In genomic region chr7:130996205-130996840, GRCh38 we compare ENCODE assay signal across 10 cellular contexts.
DNase-seq lines count a peak whose midpoint lies in the region; ATAC-seq, FAIRE-seq and TF ChIP-seq lines count a peak whose summit lies in the region.
"Had no signal": no experiment of that assay in that cellular context is flagged by ENCODE, and none has a peak within 500 bp of the region (broad histone marks: within the 10 kb centered on the region; RNA-seq: fewer than 3 reads in every experiment).

No MANE protein-coding gene starts in this region.

- peak in 1 of 9 donors; percentile 4 for TF ChIP-seq CTCF in heart right ventricle (IDR thresholded peaks at IDR 0.05)

- H3K4me2 ChIP-seq in skeletal muscle satellite cell (ENCODE audit: low read length): peak overlapping the region; percentile 74

- H3K4me1 ChIP-seq in heart right ventricle (peaks cover 26 to 94% (median 78%) of the 10 kb centered on the region in 9 donors), skeletal muscle satellite cell (ENCODE audit: control insufficient read depth, insufficient read depth, low read length) (peaks cover 52% of the 10 kb centered on the region)

- H3K36me3 ChIP-seq in heart right ventricle: peaks cover 0 to 21% (median 0%) of the 10 kb centered on the region in 9 donors
- peaks cover 6% of the 10 kb centered on the region for H3K36me3 ChIP-seq in skeletal muscle satellite cell (ENCODE audit: insufficient read depth, low read length)

- no peaks in the 10 kb centered on the region for H3K27me3 Mint-ChIP-seq in activated CD4-positive, alpha-beta memory T cell treated with anti-CD3 and anti-CD28 coated beads, Interleukin-2, amount 10 ng/mL, durations not matched to agents 7 days and 5 days

- H3K4me1 Mint-ChIP-seq in activated CD4-positive, alpha-beta memory T cell treated with anti-CD3 and anti-CD28 coated beads, Interleukin-2, amount 10 ng/mL, durations not matched to agents 7 days and 5 days: peaks cover 80% of the 10 kb centered on the region

- no peaks in the 10 kb centered on the region for H3K9me3 Mint-ChIP-seq in activated CD4-positive, alpha-beta memory T cell treated with anti-CD3 and anti-CD28 coated beads, Interleukin-2, amount 10 ng/mL, durations not matched to agents 7 days and 5 days

- H3K4me3 Mint-ChIP-seq in activated CD4-positive, alpha-beta memory T cell treated with anti-CD3 and anti-CD28 coated beads, Interleukin-2, amount 10 ng/mL, durations not matched to agents 7 days and 5 days: peak overlapping the region; percentile 51

- H3K36me3 Mint-ChIP-seq in activated CD4-positive, alpha-beta memory T cell treated with anti-CD3 and anti-CD28 coated beads, Interleukin-2, amount 10 ng/mL, durations not matched to agents 7 days and 5 days (ENCODE audit: low read depth): peaks cover 28% of the 10 kb centered on the region

- H3K27ac Mint-ChIP-seq in activated CD4-positive, alpha-beta memory T cell treated with anti-CD3 and anti-CD28 coated beads, Interleukin-2, amount 10 ng/mL, durations not matched to agents 7 days and 5 days: peak overlapping the region; percentile 85

- 36 to 58% methylated on average over 5 of the region's 5 CpGs for WGBS in heart right ventricle, 2 donors

- POLR2A ChIA-PET in activated CD4-positive, alpha-beta memory T cell treated with anti-CD3 and anti-CD28 coated beads, Interleukin-2, amount 10 ng/mL, durations not matched to agents 7 days and 5 days (lab: Charles Lee): interaction anchor here (0.9 to 4.2 kb wide), 19 partner anchors 8 to 66 kb away, joined by 3 to 74 read pairs (median 5); no protein-coding TSS in a partner anchor

- H3K4me3 ChIP-seq in heart right ventricle (no peak overlapping the region), skeletal muscle satellite cell (ENCODE audit: low read length) (peak overlapping the region; percentile 21)

- peak overlapping the region; percentile 59 for H3K9ac ChIP-seq in skeletal muscle satellite cell (ENCODE audit: low read depth, low read length)

- no peak for DNase-seq in activated CD4-positive, alpha-beta memory T cell treated with anti-CD3 and anti-CD28 coated beads, Interleukin-2, amount 10 ng/mL, durations not matched to agents 7 days and 5 days
- DNase-seq in heart right ventricle (no peak), NCI-H510A (lab: John Stamatoyannopoulos, UW) (no peak), epidermal melanocyte (ENCODE audit: insufficient read length, low spot score) (no peak), iPS-NIHi11 (ENCODE audit: low spot score) (no peak)
- DNase-seq: NCI-H1048 had no signal

- ATAC-seq in heart right ventricle (peak in 1 of 8 donors; percentile 39), GM21423 (IDR thresholded peaks at IDR 0.05; ENCODE audit: unreplicated experiment) (no peak)

- CTCF ChIA-PET in activated CD4-positive, alpha-beta memory T cell treated with anti-CD3 and anti-CD28 coated beads, Interleukin-2, amount 10 ng/mL, durations not matched to agents 7 days and 5 days (lab: Charles Lee): interaction anchor here (0.6 to 4.2 kb wide), 9 partner anchors 8 to 100 kb away, joined by 3 to 39 read pairs (median 5); no protein-coding TSS in a partner anchor

- peak overlapping the region in 8 of 10 donors; percentile 10 to 76 (median 62) for H3K27ac ChIP-seq in heart right ventricle

- no peaks in the 10 kb centered on the region for H3K9me3 ChIP-seq in heart right ventricle
- no peaks in the 10 kb centered on the region for H3K9me3 ChIP-seq in skeletal muscle satellite cell (replicated peaks; ENCODE audit: low read length)

- FAIRE-seq in G401.6 (lab: Jason Lieb, UNC): peak; percentile 21
- FAIRE-seq: bronchial epithelial cell had no signal

- H3K27me3 ChIP-seq in heart right ventricle: no peaks in the 10 kb centered on the region
- H3K27me3 ChIP-seq in skeletal muscle satellite cell (ENCODE audit: control insufficient read depth, insufficient read depth, low read length): no peaks in the 10 kb centered on the region

- intact Hi-C loops in heart right ventricle (cut with DNase I): no loop called here
